In genomic region chr12:28998662-28999120, GRCh38 we compare ENCODE assay signal across 1 cellular context.
TF ChIP-seq lines count a peak whose summit lies in the region.

No MANE protein-coding gene starts in this region.

TF ChIP-seq in Ishikawa, 13 proteins besides CTCF, POLR2A, EP300 and RAD21 (continued from another document):
- no peak for TF ChIP-seq MAX (IDR thresholded peaks at IDR 0.05)
- no peak for TF ChIP-seq YY1 (IDR thresholded peaks at IDR 0.05; ENCODE audit: low read depth)
TF ChIP-seq in Ishikawa: peak in this region for 0.
